ENCODE assay signal across 23 cellular contexts in the genomic region with DNA sequence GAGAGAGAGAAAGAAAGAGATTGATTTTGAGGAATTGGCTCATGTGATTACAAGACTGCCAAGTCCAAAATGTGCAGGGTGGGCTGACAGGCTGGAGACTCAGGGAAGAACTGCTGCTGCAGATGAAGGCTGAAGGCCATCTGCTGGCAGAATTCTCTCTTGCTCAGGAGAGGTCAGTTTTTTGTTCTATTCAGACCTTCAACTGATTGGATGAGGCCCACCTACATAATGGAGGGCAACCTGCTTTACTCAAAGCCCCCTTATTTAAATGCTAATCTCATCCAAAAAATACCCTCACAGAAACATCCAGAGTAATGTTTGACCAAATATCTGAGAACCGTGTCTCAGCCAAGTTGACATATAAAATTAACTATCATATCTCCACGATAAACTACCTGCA.
"Had no signal": no experiment of that assay in that cellular context is flagged by ENCODE, and none has a peak within 500 bp of the region (broad histone marks: within the 10 kb centered on the region; RNA-seq: fewer than 3 reads in every experiment).

No MANE protein-coding gene starts in this region.

- DNase-seq: activated CD4-positive, alpha-beta T cell treated with anti-CD3 and anti-CD28 coated beads for 1 hour; activated CD8-positive, alpha-beta memory T cell treated with anti-CD3 and anti-CD28 coated beads for 24 hours; activated CD8-positive, alpha-beta memory T cell treated with anti-CD3 and anti-CD28 coated beads, Interleukin-2, amount 50 U/mL, for 48 hours; activated effector memory CD4-positive, alpha-beta T cell treated with Interleukin-2 at 50 U/mL for 16 hours; activated naive CD4-positive, alpha-beta T cell treated with anti-CD3 and anti-CD28 coated beads, Interleukin-2, amount 10 ng/mL, durations not matched to agents 7 days and 5 days; activated naive CD8-positive, alpha-beta T cell treated with anti-CD3 and anti-CD28 coated beads, Interleukin-2, amount 50 U/mL, for 24 hours; activated T-cell treated with anti-CD3 and anti-CD28 coated beads, Interleukin-2, amount 50 U/mL, for 48 hours; aorta; foreskin melanocyte; head of caudate nucleus; occipital lobe; retina; stimulated activated CD4-positive, alpha-beta T cell treated with anti-CD3 and anti-CD28 coated beads, Interleukin-2, amount 100 ng/mL, for 24 hours; stimulated activated naive CD4-positive, alpha-beta T cell treated with Interleukin-2 at 50 U/mL for 16 hours; substantia nigra; T-helper 17 cell; WERI-Rb-1 had no signal

- FAIRE-seq: bronchial epithelial cell, urothelium cell line had no signal

- H3K9me3 ChIP-seq: tibial nerve had no signal

- H3K4me3 ChIP-seq: lung, tibial nerve had no signal

- H3K36me3 ChIP-seq: tibial nerve, WERI-Rb-1 had no signal

- ATAC-seq: activated naive CD8-positive, alpha-beta T cell treated with anti-CD3 and anti-CD28 coated beads, Interleukin-2, amount 50 U/mL, for 24 hours; left lobe of liver; T-helper 17 cell had no signal

- H3K27me3 ChIP-seq: tibial nerve had no signal

- H3K4me1 ChIP-seq: tibial nerve had no signal

- H3K27ac ChIP-seq: epithelial cell of prostate, tibial nerve, WERI-Rb-1 had no signal
